1 cellular context compared by ENCODE assay signal in genomic region chr1:109282952-109283747, GRCh38.
TF ChIP-seq lines count a peak whose summit lies in the region.

Gene PSRC1, minus strand, starts transcription at chr1:109283145.

TF ChIP-seq in HepG2, 621 proteins besides CTCF, POLR2A, EP300 and RAD21 (continued from another document and continues in another):
- TF ChIP-seq, protein P1, sequence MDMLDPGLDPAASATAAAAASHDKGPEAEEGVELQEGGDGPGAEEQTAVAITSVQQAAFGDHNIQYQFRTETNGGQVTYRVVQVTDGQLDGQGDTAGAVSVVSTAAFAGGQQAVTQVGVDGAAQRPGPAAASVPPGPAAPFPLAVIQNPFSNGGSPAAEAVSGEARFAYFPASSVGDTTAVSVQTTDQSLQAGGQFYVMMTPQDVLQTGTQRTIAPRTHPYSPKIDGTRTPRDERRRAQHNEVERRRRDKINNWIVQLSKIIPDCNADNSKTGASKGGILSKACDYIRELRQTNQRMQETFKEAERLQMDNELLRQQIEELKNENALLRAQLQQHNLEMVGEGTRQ (IDR thresholded peaks at IDR 0.05; ENCODE audit: low read depth, low read length): no peak
- TF ChIP-seq, protein P1 (CRISPR knock-in tag; IDR thresholded peaks at IDR 0.05; ENCODE audit: borderline replicate concordance): no peak
- TF ChIP-seq, protein P2, sequence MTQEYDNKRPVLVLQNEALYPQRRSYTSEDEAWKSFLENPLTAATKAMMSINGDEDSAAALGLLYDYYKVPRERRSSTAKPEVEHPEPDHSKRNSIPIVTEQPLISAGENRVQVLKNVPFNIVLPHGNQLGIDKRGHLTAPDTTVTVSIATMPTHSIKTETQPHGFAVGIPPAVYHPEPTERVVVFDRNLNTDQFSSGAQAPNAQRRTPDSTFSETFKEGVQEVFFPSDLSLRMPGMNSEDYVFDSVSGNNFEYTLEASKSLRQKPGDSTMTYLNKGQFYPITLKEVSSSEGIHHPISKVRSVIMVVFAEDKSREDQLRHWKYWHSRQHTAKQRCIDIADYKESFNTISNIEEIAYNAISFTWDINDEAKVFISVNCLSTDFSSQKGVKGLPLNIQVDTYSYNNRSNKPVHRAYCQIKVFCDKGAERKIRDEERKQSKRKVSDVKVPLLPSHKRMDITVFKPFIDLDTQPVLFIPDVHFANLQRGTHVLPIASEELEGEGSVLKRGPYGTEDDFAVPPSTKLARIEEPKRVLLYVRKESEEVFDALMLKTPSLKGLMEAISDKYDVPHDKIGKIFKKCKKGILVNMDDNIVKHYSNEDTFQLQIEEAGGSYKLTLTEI (CRISPR knock-in tag; conservative IDR thresholded peaks at IDR 0.05): no peak
- TF ChIP-seq KDM4B (CRISPR knock-in tag; IDR thresholded peaks at IDR 0.05) (0 out of 2 replicates have a peak, but pooled peaks have one; percentile 28), ATF6 (CRISPR knock-in tag; conservative IDR thresholded peaks at IDR 0.05) (no peak), HDAC2 (CRISPR knock-in tag; IDR thresholded peaks at IDR 0.05) (peak; percentile 53; the same call in 1 of the 2 replicates), SALL1 (CRISPR knock-in tag; IDR thresholded peaks at IDR 0.05) (peak; percentile 87), ZNF639 (CRISPR knock-in tag; conservative IDR thresholded peaks at IDR 0.05) (peak; percentile 95), TFDP2 (CRISPR knock-in tag; IDR thresholded peaks at IDR 0.05) (peak; percentile 58), HNRNPK (IDR thresholded peaks at IDR 0.05; ENCODE audit: low read depth, low read length, poor library complexity, severe bottlenecking) (no peak), KDM3A (CRISPR knock-in tag; IDR thresholded peaks at IDR 0.05; ENCODE audit: low read depth) (peak; percentile 62), POLR2AphosphoS5 (IDR thresholded peaks at IDR 0.05; ENCODE audit: low read depth, low read length) (peak; percentile 85), ESRRA (CRISPR knock-in tag; IDR thresholded peaks at IDR 0.05; ENCODE audit: low read depth) (peak; percentile 40; the same call in 1 of the 2 replicates), DPF2 (CRISPR knock-in tag; IDR thresholded peaks at IDR 0.05; ENCODE audit: borderline replicate concordance, low read depth) (peak; percentile 12; the same call in 1 of the 2 replicates), TBX3 (IDR thresholded peaks at IDR 0.05; ENCODE audit: borderline replicate concordance) (no peak), GFI1 (CRISPR knock-in tag; IDR thresholded peaks at IDR 0.05; ENCODE audit: borderline replicate concordance) (peak; percentile 51; the same call in 1 of the 2 replicates), ZNF318 (CRISPR knock-in tag; IDR thresholded peaks at IDR 0.05) (no peak), ZNF281 (CRISPR knock-in tag; IDR thresholded peaks at IDR 0.05; ENCODE audit: borderline replicate concordance) (peak; percentile 74; the same call in 1 of the 2 replicates), SALL2 (CRISPR knock-in tag; IDR thresholded peaks at IDR 0.05) (peak; percentile 70), MIER2 (CRISPR knock-in tag; IDR thresholded peaks at IDR 0.05) (no peak), HOXA3 (CRISPR knock-in tag; IDR thresholded peaks at IDR 0.05) (peak; percentile 66; the same call in 1 of the 2 replicates), EEA1 (CRISPR knock-in tag; IDR thresholded peaks at IDR 0.05; ENCODE audit: borderline replicate concordance) (0 out of 2 replicates have a peak, but pooled peaks have one; percentile 30), PHF21A (CRISPR knock-in tag; IDR thresholded peaks at IDR 0.05) (peak; percentile 72; the same call in 1 of the 2 replicates), ZNF746 (CRISPR knock-in tag; IDR thresholded peaks at IDR 0.05) (0 out of 2 replicates have a peak, but pooled peaks have one; percentile 21), BRF2 (CRISPR knock-in tag; IDR thresholded peaks at IDR 0.05) (no peak; the same call in 1 of the 2 replicates), HHEX (CRISPR knock-in tag; IDR thresholded peaks at IDR 0.05) (no peak)
- TF ChIP-seq, protein P3, sequence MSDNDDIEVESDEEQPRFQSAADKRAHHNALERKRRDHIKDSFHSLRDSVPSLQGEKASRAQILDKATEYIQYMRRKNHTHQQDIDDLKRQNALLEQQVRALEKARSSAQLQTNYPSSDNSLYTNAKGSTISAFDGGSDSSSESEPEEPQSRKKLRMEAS (IDR thresholded peaks at IDR 0.05): peak; percentile 85
- TF ChIP-seq, protein P4, sequence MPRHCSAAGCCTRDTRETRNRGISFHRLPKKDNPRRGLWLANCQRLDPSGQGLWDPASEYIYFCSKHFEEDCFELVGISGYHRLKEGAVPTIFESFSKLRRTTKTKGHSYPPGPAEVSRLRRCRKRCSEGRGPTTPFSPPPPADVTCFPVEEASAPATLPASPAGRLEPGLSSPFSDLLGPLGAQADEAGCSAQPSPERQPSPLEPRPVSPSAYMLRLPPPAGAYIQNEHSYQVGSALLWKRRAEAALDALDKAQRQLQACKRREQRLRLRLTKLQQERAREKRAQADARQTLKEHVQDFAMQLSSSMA (CRISPR knock-in tag; IDR thresholded peaks at IDR 0.05): 0 out of 2 replicates have a peak, but pooled peaks have one; percentile 58
